Comparison of ENCODE assay signal across 25 cellular contexts in genomic region chr5:81906086-81906485, GRCh38.
"Had no signal": no experiment of that assay in that cellular context is flagged by ENCODE, and none has a peak within 500 bp of the region (broad histone marks: within the 10 kb centered on the region; RNA-seq: fewer than 3 reads in every experiment).

No MANE protein-coding gene starts in this region.

- H3K4me3 Mint-ChIP-seq: activated CD4-positive, alpha-beta T cell treated with anti-CD3 and anti-CD28 coated beads, Interleukin-2, amount 10 ng/mL, durations not matched to agents 7 days and 5 days; activated CD8-positive, alpha-beta T cell treated with anti-CD3 and anti-CD28 coated beads, Interleukin-2, amount 10 ng/mL, durations not matched to agents 7 days and 5 days; activated T-helper 1 cell treated with anti-CD3 and anti-CD28 coated beads, Interleukin-12 subunit alpha, Interleukin-12 subunit beta, Interleukin-2, Interleukin-4 antibody, amounts not matched to agents 30 ng/mL and 10 ng/mL and 1 ng/mL, durations not matched to agents 14 hours and 24 hours and 36 hours; central memory CD8-positive, alpha-beta T cell; effector memory CD8-positive, alpha-beta T cell; memory B cell had no signal

- H3K9me3 Mint-ChIP-seq: activated T-helper 1 cell treated with anti-CD3 and anti-CD28 coated beads, Interleukin-12 subunit alpha, Interleukin-12 subunit beta, Interleukin-2, Interleukin-4 antibody, amounts not matched to agents 30 ng/mL and 10 ng/mL and 1 ng/mL, durations not matched to agents 14 hours and 24 hours and 36 hours had no signal

- H3K4me3 ChIP-seq: colonic mucosa, dorsolateral prefrontal cortex, esophagus muscularis mucosa, gastrocnemius medialis, left lung, mucosa of descending colon, spleen, thoracic aorta, upper lobe of left lung had no signal

- H3K27ac ChIP-seq: colonic mucosa, esophagus muscularis mucosa, gastrocnemius medialis, left lung, spleen, thoracic aorta, upper lobe of left lung, WERI-Rb-1 had no signal

- H3K27ac Mint-ChIP-seq: activated CD4-positive, alpha-beta T cell treated with anti-CD3 and anti-CD28 coated beads, Interleukin-2, amount 10 ng/mL, durations not matched to agents 7 days and 5 days; activated CD8-positive, alpha-beta T cell treated with anti-CD3 and anti-CD28 coated beads, Interleukin-2, amount 10 ng/mL, durations not matched to agents 7 days and 5 days; activated T-helper 1 cell treated with anti-CD3 and anti-CD28 coated beads, Interleukin-12 subunit alpha, Interleukin-12 subunit beta, Interleukin-2, Interleukin-4 antibody, amounts not matched to agents 30 ng/mL and 10 ng/mL and 1 ng/mL, durations not matched to agents 14 hours and 24 hours and 36 hours; effector memory CD8-positive, alpha-beta T cell; memory B cell had no signal

- H3K9me3 ChIP-seq: colonic mucosa, esophagus muscularis mucosa, gastrocnemius medialis, mucosa of descending colon, thoracic aorta had no signal

- H3K27me3 Mint-ChIP-seq: activated CD4-positive, alpha-beta T cell treated with anti-CD3 and anti-CD28 coated beads, Interleukin-2, amount 10 ng/mL, durations not matched to agents 7 days and 5 days; central memory CD8-positive, alpha-beta T cell; memory B cell had no signal

- H3K36me3 ChIP-seq: colonic mucosa, esophagus muscularis mucosa, gastrocnemius medialis, left lung, spleen, thoracic aorta, upper lobe of left lung, WERI-Rb-1 had no signal

- DNase-seq: activated CD4-positive, alpha-beta T cell treated with anti-CD3 and anti-CD28 coated beads, Interleukin-2, amount 10 ng/mL, durations not matched to agents 7 days and 5 days; activated CD4-positive, CD25-positive, alpha-beta regulatory T cell treated with anti-CD3 and anti-CD28 coated beads, Interleukin-2, amount 50 U/mL, for 72 hours; activated CD8-positive, alpha-beta T cell treated with anti-CD3 and anti-CD28 coated beads, Interleukin-2, amount 10 ng/mL, durations not matched to agents 7 days and 5 days; activated gamma-delta T cell; activated naive CD4-positive, alpha-beta T cell treated with anti-CD3 and anti-CD28 coated beads, Interleukin-2, amount 50 U/mL, for 16 hours; anterior cingulate cortex; colonic mucosa; dorsolateral prefrontal cortex; effector memory CD8-positive, alpha-beta T cell; gastrocnemius medialis; left lung; mucosa of descending colon; nucleus accumbens; posterior cingulate gyrus; spleen; stimulated activated CD4-positive, alpha-beta T cell treated with anti-CD3 and anti-CD28 coated beads, Interleukin-4, amount 100 ng/mL, for 1 hour; stimulated activated naive CD4-positive, alpha-beta T cell treated with Interleukin-2 at 50 U/mL for 16 hours; T-helper 1 cell; upper lobe of left lung; WERI-Rb-1 had no signal

- ATAC-seq: activated CD8-positive, alpha-beta T cell treated with anti-CD3 and anti-CD28 coated beads, Interleukin-2, amount 10 ng/mL, durations not matched to agents 7 days and 5 days; effector memory CD8-positive, alpha-beta T cell; gastrocnemius medialis; left lung; mucosa of descending colon had no signal

- H3K4me1 Mint-ChIP-seq: activated CD4-positive, alpha-beta T cell treated with anti-CD3 and anti-CD28 coated beads, Interleukin-2, amount 10 ng/mL, durations not matched to agents 7 days and 5 days; central memory CD8-positive, alpha-beta T cell had no signal

- H3K4me1 ChIP-seq: colonic mucosa, gastrocnemius medialis, left lung, upper lobe of left lung had no signal

- H3K27me3 ChIP-seq: colonic mucosa, dorsolateral prefrontal cortex, esophagus muscularis mucosa, gastrocnemius medialis, left lung, spleen, upper lobe of left lung had no signal
